17 cellular contexts compared by ENCODE assay signal in genomic region chr5:77744116-77744515, GRCh38.
"Had no signal": no experiment of that assay in that cellular context is flagged by ENCODE, and none has a peak within 500 bp of the region (broad histone marks: within the 10 kb centered on the region; RNA-seq: fewer than 3 reads in every experiment).

No MANE protein-coding gene starts in this region.

- ATAC-seq: body of pancreas; gastroesophageal sphincter; right cardiac atrium; stimulated activated naive CD8-positive, alpha-beta T cell treated with anti-CD3 and anti-CD28 coated beads, Interleukin-15, amount 100 ng/mL, for 72 hours had no signal

- DNase-seq: activated B cell treated with CpG ODN at 0.5 μM for 24 hours; activated CD4-positive, alpha-beta T cell treated with anti-CD3 and anti-CD28 coated beads for 4 hours; activated CD4-positive, alpha-beta T cell treated with anti-CD3 and anti-CD28 coated beads, Interleukin-2, amount 50 U/mL, for 48 hours; activated gamma-delta T cell; activated naive CD4-positive, alpha-beta T cell treated with anti-CD3 and anti-CD28 coated beads, Interleukin-2, amount 50 U/mL, for 16 hours; anterior cingulate cortex; body of pancreas; cortex of kidney; head of caudate nucleus; nucleus accumbens; right cardiac atrium; stimulated activated CD4-positive, alpha-beta T cell treated with anti-CD3 and anti-CD28 coated beads, Interleukin-4, amount 100 ng/mL, for 24 hours; stimulated activated naive CD8-positive, alpha-beta T cell treated with anti-CD3 and anti-CD28 coated beads, Interleukin-15, amount 100 ng/mL, for 72 hours; T-helper 9 cell; tibial artery had no signal

- FAIRE-seq: islet of Langerhans had no signal
